25 cellular contexts compared by ENCODE assay signal in genomic region chr7:21771261-21771660, GRCh38.
"Had no signal": no experiment of that assay in that cellular context is flagged by ENCODE, and none has a peak within 500 bp of the region (broad histone marks: within the 10 kb centered on the region; RNA-seq: fewer than 3 reads in every experiment).

No MANE protein-coding gene starts in this region.

- H3K4me3 ChIP-seq: adrenal gland, breast epithelium, coronary artery, esophagus squamous epithelium, gastrocnemius medialis, pancreas, upper lobe of left lung had no signal

- H3K27ac ChIP-seq: adrenal gland, coronary artery, esophagus squamous epithelium, gastrocnemius medialis, neutrophil, pancreas, upper lobe of left lung had no signal

- H3K9me3 ChIP-seq: adrenal gland, breast epithelium, esophagus squamous epithelium, gastrocnemius medialis, neutrophil, pancreas, upper lobe of left lung had no signal

- H3K9me3 Mint-ChIP-seq: activated T-cell treated with anti-CD3 and anti-CD28 coated beads, Interleukin-2, amount 50 U/mL, for 4 hours; activated T-helper 2 cell treated with anti-CD3 and anti-CD28 coated beads, Interferon-gamma antibody, Interleukin-2, Interleukin-4, amounts not matched to agents 10 μg/mL and 5 μg/mL and 100 μg/mL, durations not matched to agents 14 hours and 24 hours and 36 hours; central memory CD8-positive, alpha-beta T cell; endodermal cell; memory B cell; natural killer cell treated with Interleukin-12 subunit alpha and Interleukin-12 subunit beta and Interleukin-15 and Interleukin-18, amount 100 ng/mL, for 72 hours had no signal

- H3K36me3 ChIP-seq: adrenal gland, breast epithelium, esophagus squamous epithelium, gastrocnemius medialis, neutrophil, pancreas, upper lobe of left lung had no signal

- H3K36me3 Mint-ChIP-seq: activated naive CD8-positive, alpha-beta T cell; memory B cell; natural killer cell treated with Interleukin-12 subunit alpha and Interleukin-12 subunit beta and Interleukin-15 and Interleukin-18, amount 100 ng/mL, for 72 hours had no signal

- H3K27me3 Mint-ChIP-seq: activated naive CD8-positive, alpha-beta T cell had no signal

- H3K27me3 ChIP-seq: adrenal gland, neutrophil, pancreas, upper lobe of left lung had no signal

- H3K4me3 Mint-ChIP-seq: activated naive CD8-positive, alpha-beta T cell; activated T-cell treated with anti-CD3 and anti-CD28 coated beads, Interleukin-2, amount 50 U/mL, for 4 hours; central memory CD8-positive, alpha-beta T cell; endodermal cell; memory B cell; natural killer cell treated with Interleukin-12 subunit alpha and Interleukin-12 subunit beta and Interleukin-15 and Interleukin-18, amount 100 ng/mL, for 72 hours had no signal

- DNase-seq: activated CD4-positive, alpha-beta T cell treated with anti-CD3 and anti-CD28 coated beads for 4 hours; activated CD4-positive, alpha-beta T cell treated with anti-CD3 and anti-CD28 coated beads, Interleukin-2, amount 50 U/mL, for 48 hours; activated CD4-positive, CD25-positive, alpha-beta regulatory T cell; activated CD8-positive, alpha-beta memory T cell treated with anti-CD3 and anti-CD28 coated beads, Interleukin-2, amount 50 U/mL, for 48 hours; activated naive CD4-positive, alpha-beta T cell; activated T-cell treated with anti-CD3 and anti-CD28 coated beads, Interleukin-2, amount 50 U/mL, for 4 hours; adrenal gland; esophagus squamous epithelium; gastrocnemius medialis; islet precursor cell; left colon; pancreas; right cardiac atrium; stimulated activated CD4-positive, alpha-beta T cell treated with anti-CD3 and anti-CD28 coated beads, Interleukin-4, amount 100 ng/mL, for 24 hours; stimulated activated naive CD4-positive, alpha-beta T cell treated with Interleukin-2 at 50 U/mL for 16 hours; upper lobe of left lung had no signal

- H3K4me1 ChIP-seq: adrenal gland, gastrocnemius medialis, pancreas, upper lobe of left lung had no signal

- H3K27ac Mint-ChIP-seq: activated naive CD8-positive, alpha-beta T cell; activated T-helper 2 cell treated with anti-CD3 and anti-CD28 coated beads, Interferon-gamma antibody, Interleukin-2, Interleukin-4, amounts not matched to agents 10 μg/mL and 5 μg/mL and 100 μg/mL, durations not matched to agents 14 hours and 24 hours and 36 hours; memory B cell; natural killer cell treated with Interleukin-12 subunit alpha and Interleukin-12 subunit beta and Interleukin-15 and Interleukin-18, amount 100 ng/mL, for 72 hours had no signal

- H3K4me1 Mint-ChIP-seq: central memory CD8-positive, alpha-beta T cell; memory B cell had no signal

- ATAC-seq: activated T-cell treated with anti-CD3 and anti-CD28 coated beads, Interleukin-2, amount 50 U/mL, for 4 hours; gastrocnemius medialis; left colon; natural killer cell treated with Interleukin-12 subunit alpha and Interleukin-12 subunit beta and Interleukin-15 and Interleukin-18, amount 100 ng/mL, for 72 hours; pancreas; right cardiac atrium had no signal
